ENCODE assay signal across 16 cellular contexts in genomic region chr12:3048540-3048939, GRCh38. TPM values are rescaled to one million over a fixed set of nuclear protein-coding genes. Genes with fewer than 3 reads are reported as not detected.
DNase-seq lines count a peak whose midpoint lies in the region; ATAC-seq and TF ChIP-seq lines count a peak whose summit lies in the region.
"Had no signal": no experiment of that assay in that cellular context is flagged by ENCODE, and none has a peak within 500 bp of the region (broad histone marks: within the 10 kb centered on the region; RNA-seq: fewer than 3 reads in every experiment).

No MANE protein-coding gene starts in this region.

- H3K27ac ChIP-seq in left ventricle myocardium inferior (replicated peaks), result peak overlapping the region; percentile 91
- no peak overlapping the region for H3K27ac ChIP-seq in HEK293 (ENCODE audit: extremely low read depth, low read depth, low read length)
- H3K27ac ChIP-seq in neuronal stem cell (replicated peaks; ENCODE audit: low read length), result no peak overlapping the region
- no peak overlapping the region for H3K27ac ChIP-seq in lower lobe of right lung
- H3K27ac ChIP-seq: C4-2B had no signal

- H4K91ac ChIP-seq in neuronal stem cell (ENCODE audit: low read depth, low read length, poor library complexity), result no peak overlapping the region

- H2BK5ac ChIP-seq in neuronal stem cell (ENCODE audit: low read length), result no peak overlapping the region

- H2AFZ ChIP-seq in neuronal stem cell (ENCODE audit: low read length), result peak overlapping the region; percentile 72
- H2AFZ ChIP-seq: GM23338 had no signal

- DNase-seq in left ventricle myocardium inferior, result no peak
- DNase-seq in Right ventricle myocardium inferior (ENCODE audit: missing footprints), result no peak
- DNase-seq in neuronal stem cell (ENCODE audit: low spot score), result no peak
- DNase-seq in lower lobe of right lung, result no peak
- no peak for DNase-seq in inferior parietal cortex (ENCODE audit: extremely low spot score)
- no peak for DNase-seq in HEK293T (ENCODE audit: extremely low spot score)
- DNase-seq: 8988T; AML-193; CD4-positive, alpha-beta memory T cell; COR-L47; DND-41; GDM1; H7 had no signal

- no peak overlapping the region for H3K9ac ChIP-seq in neuronal stem cell (ENCODE audit: low read depth, low read length, poor library complexity)

- H3K4ac ChIP-seq in neuronal stem cell (ENCODE audit: low read length), result no peak overlapping the region

- no peak for ATAC-seq in Right ventricle myocardium inferior
- ATAC-seq in lower lobe of right lung, result no peak

- H3K36me3 ChIP-seq in left ventricle myocardium inferior, result no peaks in the 10 kb centered on the region
- no peaks in the 10 kb centered on the region for H3K36me3 ChIP-seq in HEK293 (ENCODE audit: control insufficient read depth in 2 of 2, insufficient read depth in 1 of 2, low read length in 2 of 2)
- no peaks in the 10 kb centered on the region for H3K36me3 ChIP-seq in neuronal stem cell (replicated peaks in 1 of 2; ENCODE audit: control insufficient read depth in 2 of 2, insufficient read depth in 2 of 2, low read length in 2 of 2)
- H3K36me3 ChIP-seq in lower lobe of right lung, result no peaks in the 10 kb centered on the region

- no peak overlapping the region for H2BK120ac ChIP-seq in neuronal stem cell (ENCODE audit: low read depth, low read length)

- no peak overlapping the region for H2BK12ac ChIP-seq in neuronal stem cell (ENCODE audit: low read length)

- peaks cover 46% of the 10 kb centered on the region for H3K4me1 ChIP-seq in left ventricle myocardium inferior
- no peaks in the 10 kb centered on the region for H3K4me1 ChIP-seq in HEK293 (ENCODE audit: control insufficient read depth, insufficient read depth, low read length)
- peaks cover 6 to 10% of the 10 kb centered on the region in 2 donors for H3K4me1 ChIP-seq in neuronal stem cell (ENCODE audit: control insufficient read depth in 2 of 2, insufficient read depth in 1 of 2, low read depth in 1 of 2, low read length in 2 of 2)
- peaks cover 11% of the 10 kb centered on the region for H3K4me1 ChIP-seq in lower lobe of right lung

- H3K4me3 ChIP-seq in left ventricle myocardium inferior (peak overlapping the region; percentile 20), HEK293 (ENCODE audit: low read depth, low read length) (no peak overlapping the region), neuronal stem cell (ENCODE audit: low read length in 2 of 2) (no peak overlapping the region), lower lobe of right lung (no peak overlapping the region)
- H3K4me3 ChIP-seq: GM23338 had no signal

- H3K27me3 ChIP-seq in left ventricle myocardium inferior (ENCODE audit: low read depth) (no peaks in the 10 kb centered on the region), neuronal stem cell (ENCODE audit: control insufficient read depth in 3 of 3, insufficient read depth in 3 of 3, low read depth in 1 of 3, low read length in 3 of 3) (no peaks in the 10 kb centered on the region), lower lobe of right lung (ENCODE audit: low read depth) (no peaks in the 10 kb centered on the region)

- H4K8ac ChIP-seq in neuronal stem cell (ENCODE audit: low read depth, low read length), result no peak overlapping the region

- no peak overlapping the region for H2AK5ac ChIP-seq in neuronal stem cell (ENCODE audit: low read depth, low read length)

- H3K18ac ChIP-seq in neuronal stem cell (ENCODE audit: low read length), result no peak overlapping the region

- no peaks in the 10 kb centered on the region for H3K9me3 ChIP-seq in left ventricle myocardium inferior (replicated peaks)
- H3K9me3 ChIP-seq in HEK293 (ENCODE audit: control insufficient read depth, insufficient read depth, low read depth, low read length), result no peaks in the 10 kb centered on the region
- no peaks in the 10 kb centered on the region for H3K9me3 ChIP-seq in neuronal stem cell (replicated peaks in 1 of 2; ENCODE audit: control insufficient read depth in 2 of 2, insufficient read depth in 1 of 2, low read depth in 1 of 2, low read length in 2 of 2)
- H3K9me3 ChIP-seq in lower lobe of right lung, result no peaks in the 10 kb centered on the region

- no CpG with 5 or more reads among the region's 4 CpGs for WGBS in neuronal stem cell (ENCODE audit: extremely low coverage in 2 of 2, insufficient read length in 2 of 2, insufficient replicate concordance in 1 of 2), 2 donors

- no peaks in the 10 kb centered on the region for H3K79me1 ChIP-seq in neuronal stem cell (ENCODE audit: low read depth, low read length)

- H3K14ac ChIP-seq in neuronal stem cell (ENCODE audit: low read length), result no peak overlapping the region

- no peak overlapping the region for H3K23ac ChIP-seq in neuronal stem cell (ENCODE audit: low read depth, low read length, poor library complexity)

- CTCF ChIA-PET in HEK293 (lab: Yijun Ruan, JAX), result interaction anchor here (1.0 kb wide), 1 partner anchor 104 kb away, joined by 4 read pairs; no protein-coding TSS in a partner anchor
- CTCF ChIA-PET in HEK293T (lab: Yijun Ruan, JAX), result no interaction called here

- no peak overlapping the region for H2BK15ac ChIP-seq in neuronal stem cell (ENCODE audit: low read length)

- no peak overlapping the region for H3K4me2 ChIP-seq in neuronal stem cell (ENCODE audit: insufficient read depth, low read length, poor library complexity, severe bottlenecking)

- intact Hi-C loops in left ventricle myocardium inferior (cut with micrococcal nuclease) (no loop called here), Right ventricle myocardium inferior (cut with DNase I) (loop anchor here (2.0 kb wide), 1 partner anchor 22 kb away; no protein-coding TSS in a partner anchor), lower lobe of right lung (cut with DNase I) (no loop called here)

- TF ChIP-seq CTCF in left ventricle myocardium inferior (IDR thresholded peaks at IDR 0.05; ENCODE audit: borderline replicate concordance), result no peak
- no peak for TF ChIP-seq CTCF in HEK293 (tag by site-specific recombination; IDR thresholded peaks at IDR 0.05)
- TF ChIP-seq CTCF in lower lobe of right lung (IDR thresholded peaks at IDR 0.05), result no peak

- POLR2A ChIA-PET in HEK293 (lab: Yijun Ruan, JAX), result no interaction called here
- POLR2A ChIA-PET in HEK293T (lab: Yijun Ruan, JAX), result no interaction called here

TF ChIP-seq in HEK293, 187 proteins besides CTCF, POLR2A, EP300 and RAD21:
- TF ChIP-seq ZNF112 (tag by site-specific recombination; IDR thresholded peaks at IDR 0.05) (no peak), ZNF121 (tag by site-specific recombination; IDR thresholded peaks at IDR 0.05) (peak; percentile 82), ZNF23 (tag by site-specific recombination; IDR thresholded peaks at IDR 0.05; ENCODE audit: borderline replicate concordance) (no peak), ZNF202 (tag by site-specific recombination; IDR thresholded peaks at IDR 0.05; ENCODE audit: borderline replicate concordance) (no peak)
TF ChIP-seq in HEK293: peak in this region for 1.

TF ChIP-seq in HEK293T, 16 proteins besides CTCF, POLR2A, EP300 and RAD21:
- TF ChIP-seq FOXA1 (IDR thresholded peaks at IDR 0.05) (no peak), ZNF384 (IDR thresholded peaks at IDR 0.05) (no peak), SP1 (IDR thresholded peaks at IDR 0.05) (no peak), FOXK2 (IDR thresholded peaks at IDR 0.05) (no peak), ELF4 (IDR thresholded peaks at IDR 0.05) (no peak), TARDBP (IDR thresholded peaks at IDR 0.05) (no peak)

RNA-seq across cellular contexts. Expression of gene TSPAN9, which starts 28.6 kb away (rescaled TPM):
- total RNA-seq in left ventricle myocardium inferior (305 TPM), Right ventricle myocardium inferior (193 TPM), lower lobe of right lung (61.1 TPM)
- polyA plus RNA-seq in neuronal stem cell (2013, experiment 1 of 2), result 12.5 TPM
- polyA plus RNA-seq in neuronal stem cell (2013, experiment 2 of 2), result 12.5 TPM
- polyA plus RNA-seq: CD4-positive, alpha-beta memory T cell had no signal
